Comparison of ENCODE assay signal across 8 cellular contexts in genomic region chr11:119121811-119122124, GRCh38. TPM values are rescaled to one million over a fixed set of nuclear protein-coding genes. Genes with fewer than 3 reads are reported as not detected.
DNase-seq lines count a peak whose midpoint lies in the region; ATAC-seq and TF ChIP-seq lines count a peak whose summit lies in the region.

No MANE protein-coding gene starts in this region.

- no peak overlapping the region for H2BK5ac ChIP-seq in mesenchymal stem cell (ENCODE audit: low read depth, low read length, poor library complexity, severe bottlenecking)

- no peak for TF ChIP-seq CTCF in BE2C (IDR thresholded peaks at IDR 0.05; ENCODE audit: low read depth, low read length)
- TF ChIP-seq CTCF in HFFc6 (IDR thresholded peaks at IDR 0.05) = no peak
- no peak for TF ChIP-seq CTCF in omental fat pad (IDR thresholded peaks at IDR 0.05)

- ATAC-seq in HG02870 (IDR thresholded peaks at IDR 0.05; ENCODE audit: unreplicated experiment) = no peak
- no peak for ATAC-seq in HG03175 (IDR thresholded peaks at IDR 0.05; ENCODE audit: unreplicated experiment)
- no peak for ATAC-seq in omental fat pad (ENCODE audit: low FRiP score)

- no peaks in the 10 kb centered on the region for H3K27me3 Mint-ChIP-seq in HFFc6 (ENCODE audit: insufficient read depth)

- no peak overlapping the region for H3K14ac ChIP-seq in mesenchymal stem cell (ENCODE audit: low read length in 2 of 2)

- peak overlapping the region; percentile 86 for H2AFZ ChIP-seq in mesenchymal stem cell (ENCODE audit: low read depth, low read length)

- no peak overlapping the region for H3K4ac ChIP-seq in mesenchymal stem cell (ENCODE audit: low read depth in 1 of 2, low read length in 2 of 2)

- H3K4me1 Mint-ChIP-seq in HFFc6 (ENCODE audit: low read depth) = peaks cover 28% of the 10 kb centered on the region

- H3K36me3 ChIP-seq in BE2C = peaks cover 8% of the 10 kb centered on the region
- peaks cover 16 to 37% of the 10 kb centered on the region in 2 experiments for H3K36me3 ChIP-seq in mesenchymal stem cell (ENCODE audit: control insufficient read depth in 1 of 2, insufficient read depth in 2 of 2, low read depth in 1 of 2, low read length in 2 of 2)

- H4K91ac ChIP-seq in mesenchymal stem cell (ENCODE audit: low read length) = no peak overlapping the region

- H3K4me1 ChIP-seq in BE2C (no peaks in the 10 kb centered on the region), mesenchymal stem cell (ENCODE audit: control insufficient read depth, insufficient read depth, low read depth, low read length) (peaks cover 4% of the 10 kb centered on the region)

- H3K27ac ChIP-seq in angular gyrus (ENCODE audit: low read depth, low read length) (peak overlapping the region; percentile 53), mesenchymal stem cell (ENCODE audit: low read length, poor library complexity, severe bottlenecking) (peak overlapping the region; percentile 74)

- peaks cover 19% of the 10 kb centered on the region for H3K79me1 ChIP-seq in mesenchymal stem cell (replicated peaks; ENCODE audit: low read length, poor library complexity, severe bottlenecking)

- no peak overlapping the region for H3K23ac ChIP-seq in mesenchymal stem cell (ENCODE audit: low read length in 2 of 2)

- H3K27me3 ChIP-seq in BE2C = no peaks in the 10 kb centered on the region
- H3K27me3 ChIP-seq in mesenchymal stem cell (ENCODE audit: control insufficient read depth in 1 of 2, insufficient read depth in 1 of 2, low read length in 2 of 2) = no peaks in the 10 kb centered on the region

- H3K18ac ChIP-seq in mesenchymal stem cell (ENCODE audit: low read depth in 1 of 2, low read length in 2 of 2) = peak overlapping the region in 1 of 2 experiments; percentile 69

- no peak overlapping the region for H2AK5ac ChIP-seq in mesenchymal stem cell (ENCODE audit: low read length, severe bottlenecking)

- peak overlapping the region; percentile 97 for H3K9ac ChIP-seq in mesenchymal stem cell (ENCODE audit: low read length)

- H3K4me3 ChIP-seq in BE2C (ENCODE audit: low read depth, low read length) (peak overlapping the region; percentile 99), mesenchymal stem cell (ENCODE audit: insufficient read depth in 1 of 2, low read depth in 1 of 2, low read length in 2 of 2) (peak overlapping the region; percentile 90 to 96)

- peak overlapping the region; percentile 97 for H3K4me3 Mint-ChIP-seq in HFFc6

- H2BK15ac ChIP-seq in mesenchymal stem cell (ENCODE audit: low read depth, poor library complexity, severe bottlenecking) = no peak overlapping the region

- no peak for DNase-seq in BE2C
- no peak for DNase-seq in HFFc6
- DNase-seq in mesenchymal stem cell = no peak
- DNase-seq in omental fat pad (ENCODE audit: low spot score) = no peak
- DNase-seq in SIG-M5 (lab: John Stamatoyannopoulos, UW) = no peak

- H4K8ac ChIP-seq in mesenchymal stem cell (ENCODE audit: low read length) = no peak overlapping the region

- peak overlapping the region; percentile 77 for H3K27ac Mint-ChIP-seq in HFFc6

- under 1% methylated on average over 20 of the region's 20 CpGs for WGBS in mesenchymal stem cell

- no peak overlapping the region for H2BK12ac ChIP-seq in mesenchymal stem cell (ENCODE audit: low read length in 2 of 2)

- peaks cover 4% of the 10 kb centered on the region; the same call in 1 of the 2 replicates for H3K36me3 Mint-ChIP-seq in HFFc6 (ENCODE audit: low read depth)

- peak overlapping the region; percentile 82 for H3K4me2 ChIP-seq in mesenchymal stem cell (ENCODE audit: low read length, poor library complexity, severe bottlenecking)

- H2BK120ac ChIP-seq in mesenchymal stem cell (ENCODE audit: low read depth, low read length) = no peak overlapping the region

- no peaks in the 10 kb centered on the region for H3K9me3 Mint-ChIP-seq in HFFc6

- no peaks in the 10 kb centered on the region for H3K9me3 ChIP-seq in BE2C
- H3K9me3 ChIP-seq in mesenchymal stem cell (ENCODE audit: control insufficient read depth, low read length) = no peaks in the 10 kb centered on the region

RNA-seq across cellular contexts. Expression of gene HINFP, which starts 0.4 kb away (rescaled TPM):
- 84.1 TPM for polyA plus RNA-seq in BE2C (2012; ENCODE audit: insufficient read depth, insufficient read length, low read depth)
- total RNA-seq in HFFc6 (2021; fragmentation: NEBNext Ultra II Directional; extraction: Animal tissue kit (Norgen Biotek cat#: 25700)) = 10 to 100 TPM in 4 of 6 experiments, 1 to 10 TPM in 2; 9.9 to 13.4 (median 11.3) TPM
- polyA plus RNA-seq in mesenchymal stem cell (2013, experiment 1 of 2) = 13.5 TPM
- polyA plus RNA-seq in mesenchymal stem cell (2013, experiment 2 of 2) = 13.2 TPM
- 10 to 100 TPM; 10.2 to 31.0 (median 24.4) TPM for total RNA-seq in omental fat pad

RNA-seq across cellular contexts. Expression of gene C2CD2L, which starts 14.6 kb away (rescaled TPM):
- polyA plus RNA-seq in BE2C (2012; ENCODE audit: insufficient read depth, insufficient read length, low read depth) = 123 TPM
- total RNA-seq in HFFc6 (2021; fragmentation: NEBNext Ultra II Directional; extraction: Animal tissue kit (Norgen Biotek cat#: 25700)) = 10 to 100 TPM; 10.0 to 13.5 (median 10.8) TPM
- 7.7 TPM for polyA plus RNA-seq in mesenchymal stem cell (2013, experiment 1 of 2)
- polyA plus RNA-seq in mesenchymal stem cell (2013, experiment 2 of 2) = 7.4 TPM
- total RNA-seq in omental fat pad = 10 to 100 TPM in 1 of 4 donors, 1 to 10 TPM in 3; 8.2 to 10.7 (median 9.0) TPM

RNA-seq across cellular contexts. Expression of gene DPAGT1, which starts 20.1 kb away (rescaled TPM):
- 101 TPM for polyA plus RNA-seq in BE2C (2012; ENCODE audit: insufficient read depth, insufficient read length, low read depth)
- 10 to 100 TPM; 40.5 to 52.5 (median 49.1) TPM for total RNA-seq in HFFc6 (2021; fragmentation: NEBNext Ultra II Directional; extraction: Animal tissue kit (Norgen Biotek cat#: 25700))
- polyA plus RNA-seq in mesenchymal stem cell (2013, experiment 1 of 2) = 42.7 TPM
- polyA plus RNA-seq in mesenchymal stem cell (2013, experiment 2 of 2) = 37.9 TPM
- 10 to 100 TPM; 23.0 to 34.0 (median 28.5) TPM for total RNA-seq in omental fat pad

RNA-seq across cellular contexts. Expression of gene ABCG4, which starts 27.1 kb away (rescaled TPM):
- polyA plus RNA-seq in BE2C (2012; ENCODE audit: insufficient read depth, insufficient read length, low read depth) = 1.5 TPM
- under 1 TPM; 0.05 to 0.50 (median 0.18) TPM for total RNA-seq in HFFc6 (2021; fragmentation: NEBNext Ultra II Directional; extraction: Animal tissue kit (Norgen Biotek cat#: 25700))
- polyA plus RNA-seq in mesenchymal stem cell (2013, experiment 1 of 2) = 0.37 TPM
- polyA plus RNA-seq in mesenchymal stem cell (2013, experiment 2 of 2) = 0.23 TPM
- total RNA-seq in omental fat pad = under 1 TPM in 2 of 4 donors, not detected in 2; 0.09 to 0.32 TPM

RNA-seq across cellular contexts. Expression of gene HMBS, which starts 37.1 kb away (rescaled TPM):
- polyA plus RNA-seq in BE2C (2012; ENCODE audit: insufficient read depth, insufficient read length, low read depth) = 44.4 TPM
- total RNA-seq in HFFc6 (2021; fragmentation: NEBNext Ultra II Directional; extraction: Animal tissue kit (Norgen Biotek cat#: 25700)) = 10 to 100 TPM; 31.1 to 45.6 (median 41.9) TPM
- polyA plus RNA-seq in mesenchymal stem cell (2013, experiment 1 of 2) = 20.1 TPM
- polyA plus RNA-seq in mesenchymal stem cell (2013, experiment 2 of 2) = 19.2 TPM
- total RNA-seq in omental fat pad = 10 to 100 TPM in 1 of 4 donors, 1 to 10 TPM in 3; 7.2 to 11.7 (median 8.5) TPM
